10 cellular contexts compared by ENCODE assay signal in the genomic region with DNA sequence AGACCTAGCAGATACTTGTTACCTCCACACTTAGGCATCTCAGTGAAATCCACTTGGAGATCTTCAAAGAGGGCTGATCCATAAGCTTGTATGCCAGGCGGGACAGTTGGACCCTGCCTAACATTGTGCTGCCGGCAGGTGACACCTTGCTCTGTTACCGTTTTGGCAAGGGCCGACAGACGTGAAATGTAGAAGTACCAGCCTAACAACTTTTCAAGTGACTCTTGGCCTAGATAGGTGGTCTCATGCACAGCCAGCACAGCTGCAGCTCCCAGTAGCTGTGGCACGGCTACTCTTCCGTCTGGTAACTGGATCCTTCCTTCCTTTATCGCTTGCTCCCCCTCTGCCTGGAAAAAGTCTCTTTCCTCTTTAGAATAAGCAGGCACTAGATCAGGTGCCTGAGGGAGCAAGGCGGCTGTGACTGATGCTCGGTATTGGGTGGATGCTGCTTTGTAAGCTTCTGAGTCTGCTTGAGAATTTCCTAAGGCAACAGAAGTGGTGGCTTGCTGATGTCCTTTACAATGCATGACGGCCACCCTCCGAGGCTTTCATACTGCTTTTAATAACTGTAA.
"Had no signal": no experiment of that assay in that cellular context is flagged by ENCODE, and none has a peak within 500 bp of the region (broad histone marks: within the 10 kb centered on the region; RNA-seq: fewer than 3 reads in every experiment).

No MANE protein-coding gene starts in this region.

- H3K27ac Mint-ChIP-seq: naive thymus-derived CD4-positive, alpha-beta T cell had no signal

- H3K4me3 Mint-ChIP-seq: naive thymus-derived CD4-positive, alpha-beta T cell; neural crest cell had no signal

- H3K4me1 Mint-ChIP-seq: neural crest cell had no signal

- ATAC-seq: heart left ventricle; left lobe of liver; naive thymus-derived CD4-positive, alpha-beta T cell had no signal

- DNase-seq: effector CD8-positive, alpha-beta T cell; foreskin melanocyte; heart left ventricle; hippocampal formation; kidney glomerular epithelial cell; mammary epithelial cell; naive thymus-derived CD4-positive, alpha-beta T cell; stimulated activated naive CD4-positive, alpha-beta T cell treated with Interleukin-2 at 50 U/mL for 16 hours had no signal

- H3K27me3 Mint-ChIP-seq: naive thymus-derived CD4-positive, alpha-beta T cell had no signal
